8 cellular contexts compared by ENCODE assay signal in the genomic region with DNA sequence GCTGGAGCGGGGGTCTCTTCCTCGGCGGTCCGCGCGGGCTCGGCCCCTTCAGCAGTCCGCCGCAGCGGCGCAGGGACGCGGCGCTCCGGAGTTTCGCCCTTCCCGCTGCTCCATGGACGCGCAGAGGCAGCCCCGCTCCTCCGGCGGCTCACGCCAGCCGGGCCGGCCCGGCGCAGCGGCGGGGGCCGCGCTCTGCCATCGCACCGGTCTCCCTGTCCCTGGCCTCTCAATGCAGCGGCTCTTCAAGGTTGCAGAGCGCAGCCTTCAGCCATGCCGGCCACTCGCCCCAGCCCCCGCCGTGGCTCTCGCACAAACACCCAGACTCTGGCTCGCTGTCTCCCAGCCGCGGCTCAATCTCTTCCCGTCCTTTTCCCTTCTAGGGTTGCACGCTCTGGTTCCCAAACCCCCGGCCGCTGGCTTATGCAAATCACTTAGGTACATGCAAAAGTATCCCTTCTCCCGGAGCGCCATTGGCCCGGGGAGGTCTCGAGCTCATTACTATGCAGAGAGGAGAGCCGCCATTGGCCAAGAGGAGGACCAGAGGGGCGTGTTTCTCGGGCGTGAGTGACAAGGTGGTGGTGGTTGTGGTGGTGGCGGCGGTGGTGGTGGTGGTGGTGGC. TPM values are rescaled to one million over a fixed set of nuclear protein-coding genes. Genes with fewer than 3 reads are reported as not detected.
DNase-seq lines count a peak whose midpoint lies in the region; ATAC-seq, FAIRE-seq and TF ChIP-seq lines count a peak whose summit lies in the region.

A gene with protein sequence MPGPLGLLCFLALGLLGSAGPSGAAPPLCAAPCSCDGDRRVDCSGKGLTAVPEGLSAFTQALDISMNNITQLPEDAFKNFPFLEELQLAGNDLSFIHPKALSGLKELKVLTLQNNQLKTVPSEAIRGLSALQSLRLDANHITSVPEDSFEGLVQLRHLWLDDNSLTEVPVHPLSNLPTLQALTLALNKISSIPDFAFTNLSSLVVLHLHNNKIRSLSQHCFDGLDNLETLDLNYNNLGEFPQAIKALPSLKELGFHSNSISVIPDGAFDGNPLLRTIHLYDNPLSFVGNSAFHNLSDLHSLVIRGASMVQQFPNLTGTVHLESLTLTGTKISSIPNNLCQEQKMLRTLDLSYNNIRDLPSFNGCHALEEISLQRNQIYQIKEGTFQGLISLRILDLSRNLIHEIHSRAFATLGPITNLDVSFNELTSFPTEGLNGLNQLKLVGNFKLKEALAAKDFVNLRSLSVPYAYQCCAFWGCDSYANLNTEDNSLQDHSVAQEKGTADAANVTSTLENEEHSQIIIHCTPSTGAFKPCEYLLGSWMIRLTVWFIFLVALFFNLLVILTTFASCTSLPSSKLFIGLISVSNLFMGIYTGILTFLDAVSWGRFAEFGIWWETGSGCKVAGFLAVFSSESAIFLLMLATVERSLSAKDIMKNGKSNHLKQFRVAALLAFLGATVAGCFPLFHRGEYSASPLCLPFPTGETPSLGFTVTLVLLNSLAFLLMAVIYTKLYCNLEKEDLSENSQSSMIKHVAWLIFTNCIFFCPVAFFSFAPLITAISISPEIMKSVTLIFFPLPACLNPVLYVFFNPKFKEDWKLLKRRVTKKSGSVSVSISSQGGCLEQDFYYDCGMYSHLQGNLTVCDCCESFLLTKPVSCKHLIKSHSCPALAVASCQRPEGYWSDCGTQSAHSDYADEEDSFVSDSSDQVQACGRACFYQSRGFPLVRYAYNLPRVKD (minus strand): TSS at position 393 of the 619 bp plus-strand sequence. CDS start 488 bp downstream, outside the sequence.

- no peaks in the 10 kb centered on the region for H4K20me1 ChIP-seq in SU-DHL-6 (ENCODE audit: low read depth, low read length)

- DNase-seq in NCI-H1105 (lab: John Stamatoyannopoulos, UW) (peak; percentile 87), Right ventricle myocardium superior (peak; percentile 96), osteocyte (ENCODE audit: extremely low spot score, unreplicated experiment) (peak; percentile 94)
- DNase-seq in activated naive CD8-positive, alpha-beta T cell treated with anti-CD3 and anti-CD28 coated beads, Interleukin-2, amount 50 U/mL, for 24 hours = peak; percentile 62

- peaks cover 18% of the 10 kb centered on the region for H3K4me1 Mint-ChIP-seq in activated naive CD8-positive, alpha-beta T cell treated with anti-CD3 and anti-CD28 coated beads, Interleukin-2, amount 50 U/mL, for 24 hours
- peaks cover 44% of the 10 kb centered on the region for H3K4me1 Mint-ChIP-seq in osteocyte (ENCODE audit: unreplicated experiment)

- H3K9ac ChIP-seq in SU-DHL-6 (ENCODE audit: low read length) = peak within 1 kb of the TSS; percentile 37

- H3K4me3 ChIP-seq in SU-DHL-6 (ENCODE audit: insufficient read depth, low read length, poor library complexity, severe bottlenecking) (peak within 1 kb of the TSS; percentile 36), thymus (ENCODE audit: low read length) (peak within 1 kb of the TSS; percentile 61)

- no peak for TF ChIP-seq CTCF in SU-DHL-6 (IDR thresholded peaks at IDR 0.05; ENCODE audit: insufficient read depth, low read length, poor library complexity, severe bottlenecking)
- no peak for TF ChIP-seq CTCF in osteocyte (IDR thresholded peaks at IDR 0.05)

- H3K27ac Mint-ChIP-seq in activated naive CD8-positive, alpha-beta T cell treated with anti-CD3 and anti-CD28 coated beads, Interleukin-2, amount 50 U/mL, for 24 hours = peak within 1 kb of the TSS; percentile 74
- peak within 1 kb of the TSS; percentile 91 for H3K27ac Mint-ChIP-seq in osteocyte (ENCODE audit: unreplicated experiment)

- H3K9me3 Mint-ChIP-seq in activated naive CD8-positive, alpha-beta T cell treated with anti-CD3 and anti-CD28 coated beads, Interleukin-2, amount 50 U/mL, for 24 hours = no peaks in the 10 kb centered on the region
- no peaks in the 10 kb centered on the region for H3K9me3 Mint-ChIP-seq in osteocyte (ENCODE audit: unreplicated experiment)

- ATAC-seq in HG02571 (IDR thresholded peaks at IDR 0.05; ENCODE audit: unreplicated experiment) (peak; percentile 82), Right ventricle myocardium superior (ENCODE audit: poor library complexity) (peak; percentile 94)
- ATAC-seq in activated naive CD8-positive, alpha-beta T cell treated with anti-CD3 and anti-CD28 coated beads, Interleukin-2, amount 50 U/mL, for 24 hours = peak; percentile 91

- H3K27ac ChIP-seq in SU-DHL-6 (ENCODE audit: low read depth, low read length) = no peak within 1 kb of the TSS
- H3K27ac ChIP-seq in thymus (ENCODE audit: low read depth) = peak within 1 kb of the TSS; percentile 60

- no peaks in the 10 kb centered on the region for H3F3A ChIP-seq in SU-DHL-6 (ENCODE audit: insufficient read depth)

- H3K79me2 ChIP-seq in SU-DHL-6 (ENCODE audit: insufficient read depth, low read length) = no peaks in the 10 kb centered on the region

- WGBS in thymus = under 1% methylated on average over 57 of the region's 57 CpGs

- H3K4me1 ChIP-seq in thymus (ENCODE audit: control insufficient read depth, insufficient read depth, low read length) = no peaks in the 10 kb centered on the region

- no peaks in the 10 kb centered on the region for H3K36me3 ChIP-seq in SU-DHL-6 (ENCODE audit: low read length)
- no peaks in the 10 kb centered on the region for H3K36me3 ChIP-seq in thymus (ENCODE audit: control insufficient read depth, insufficient read depth)

- FAIRE-seq in G401.6 (lab: Jason Lieb, UNC) = peak; percentile 95

- peaks cover 29% of the 10 kb centered on the region for H3K27me3 Mint-ChIP-seq in activated naive CD8-positive, alpha-beta T cell treated with anti-CD3 and anti-CD28 coated beads, Interleukin-2, amount 50 U/mL, for 24 hours
- H3K27me3 Mint-ChIP-seq in osteocyte (ENCODE audit: unreplicated experiment) = no peaks in the 10 kb centered on the region

- H2AFZ ChIP-seq in SU-DHL-6 (ENCODE audit: low read depth, low read length, severe bottlenecking) = peak within 1 kb of the TSS; percentile 51

- H3K27me3 ChIP-seq in SU-DHL-6 (ENCODE audit: low read length) (no peaks in the 10 kb centered on the region), thymus (ENCODE audit: control insufficient read depth, insufficient read depth) (peaks cover 44% of the 10 kb centered on the region)

- H3K4me3 Mint-ChIP-seq in activated naive CD8-positive, alpha-beta T cell treated with anti-CD3 and anti-CD28 coated beads, Interleukin-2, amount 50 U/mL, for 24 hours = peak within 1 kb of the TSS; percentile 89
- peak within 1 kb of the TSS; percentile 99 for H3K4me3 Mint-ChIP-seq in osteocyte (ENCODE audit: unreplicated experiment)

- no peaks in the 10 kb centered on the region for H3K9me2 ChIP-seq in SU-DHL-6 (replicated peaks; ENCODE audit: insufficient read depth, low read length)

- intact Hi-C loops in Right ventricle myocardium superior (cut with DNase I) = loop anchor here (10.0 kb wide), 1 partner anchor 108 kb away; a partner anchor contains a TSS

- H3K9me3 ChIP-seq in SU-DHL-6 (ENCODE audit: insufficient read depth, low read length) (no peaks in the 10 kb centered on the region), thymus (ENCODE audit: control insufficient read depth) (no peaks in the 10 kb centered on the region)

- H3K4me2 ChIP-seq in SU-DHL-6 (ENCODE audit: low read depth, low read length, poor library complexity, severe bottlenecking) = peak within 1 kb of the TSS; percentile 44

- no peaks in the 10 kb centered on the region for H3K36me3 Mint-ChIP-seq in activated naive CD8-positive, alpha-beta T cell treated with anti-CD3 and anti-CD28 coated beads, Interleukin-2, amount 50 U/mL, for 24 hours (ENCODE audit: low read depth)
- no peaks in the 10 kb centered on the region for H3K36me3 Mint-ChIP-seq in osteocyte (ENCODE audit: unreplicated experiment)

RNA-seq across cellular contexts. Expression of the gene that starts here (rescaled TPM):
- 24.2 TPM for total RNA-seq in Right ventricle myocardium superior
- total RNA-seq in osteocyte = 59.5 and 61.9 TPM in 2 replicates
- 6.8 TPM for polyA plus RNA-seq in thymus
